ENCODE assay signal across 10 cellular contexts in genomic region chr12:47088021-47088944, GRCh38. TPM values are rescaled to one million over a fixed set of nuclear protein-coding genes. Genes with fewer than 3 reads are reported as not detected.
DNase-seq lines count a peak whose midpoint lies in the region; ATAC-seq and TF ChIP-seq lines count a peak whose summit lies in the region.
"Had no signal": no experiment of that assay in that cellular context is flagged by ENCODE, and none has a peak within 500 bp of the region (broad histone marks: within the 10 kb centered on the region; RNA-seq: fewer than 3 reads in every experiment).

No MANE protein-coding gene starts in this region.

- dilution Hi-C loops in mammary epithelial cell (cut with HindIII; ENCODE audit: low sequenced_read_pairs) = no loop called here

- DNase-seq in Caco-2 (peak; percentile 41 to 57), NCI-H1436 treated with DMSO at 0.1 percent for 48 hours (lab: John Stamatoyannopoulos, UW) (peak; percentile 73), mammary epithelial cell (peak; percentile 94), mesothelial cell of epicardium (ENCODE audit: low spot score in 2 of 2, unreplicated experiment in 2 of 2) (no peak), H7 (no peak)
- DNase-seq in activated CD4-positive, alpha-beta memory T cell treated with anti-CD3 and anti-CD28 coated beads for 36 hours = no peak
- DNase-seq: CD4-positive, CD25-positive, alpha-beta regulatory T cell; ovary had no signal

- no peaks in the 10 kb centered on the region for H3K9me3 ChIP-seq in Caco-2
- H3K9me3 ChIP-seq in mammary epithelial cell (replicated peaks; ENCODE audit: insufficient read depth, low read length) = peaks cover 12% of the 10 kb centered on the region
- H3K9me3 ChIP-seq: ovary had no signal

- H3K27ac Mint-ChIP-seq in Caco-2 (ENCODE audit: unreplicated experiment) (no peak overlapping the region), mesothelial cell of epicardium (peak overlapping the region; percentile 60)
- H3K27ac Mint-ChIP-seq in activated CD4-positive, alpha-beta memory T cell treated with anti-CD3 and anti-CD28 coated beads for 36 hours = no peak overlapping the region

- no TSS peak for BruUV-seq in Caco-2 (replicated peaks; lab: Mats Ljungman, UMichigan)
- TSS peak; percentile 45 for BruUV-seq in mammary epithelial cell (replicated peaks; lab: Mats Ljungman, UMichigan)

- ATAC-seq in HG02610 (IDR thresholded peaks at IDR 0.05; ENCODE audit: unreplicated experiment) (no peak), GM18909 (IDR thresholded peaks at IDR 0.05; ENCODE audit: poor library complexity, unreplicated experiment) (no peak)

- no peaks in the 10 kb centered on the region for H4K20me1 ChIP-seq in mammary epithelial cell (ENCODE audit: insufficient read depth, low read length)

- H3K9me3 Mint-ChIP-seq in Caco-2 (ENCODE audit: unreplicated experiment) (no peaks in the 10 kb centered on the region), mesothelial cell of epicardium (peaks cover 14% of the 10 kb centered on the region)
- peaks cover 10% of the 10 kb centered on the region for H3K9me3 Mint-ChIP-seq in activated CD4-positive, alpha-beta memory T cell treated with anti-CD3 and anti-CD28 coated beads for 36 hours

- no peak overlapping the region for H2AFZ ChIP-seq in mammary epithelial cell (ENCODE audit: low read depth, low read length)

- H3K4me1 Mint-ChIP-seq in Caco-2 (ENCODE audit: low read depth, unreplicated experiment) (peaks cover 5% of the 10 kb centered on the region), mesothelial cell of epicardium (peaks cover 40% of the 10 kb centered on the region)
- H3K4me1 Mint-ChIP-seq in activated CD4-positive, alpha-beta memory T cell treated with anti-CD3 and anti-CD28 coated beads for 36 hours (ENCODE audit: low read depth) = peaks cover 36% of the 10 kb centered on the region

- whole genome bisulfite sequencing in mammary epithelial cell (ENCODE audit: low coverage, missing lambda C conversion rate) = 3% methylated on average over 6 of the region's 7 CpGs

- peak overlapping the region; percentile 73 for H3K9ac ChIP-seq in mammary epithelial cell (ENCODE audit: insufficient read depth, low read length)

- H3K36me3 Mint-ChIP-seq in Caco-2 (ENCODE audit: insufficient read depth, unreplicated experiment) (no peaks in the 10 kb centered on the region), mesothelial cell of epicardium (no peaks in the 10 kb centered on the region)
- H3K36me3 Mint-ChIP-seq in activated CD4-positive, alpha-beta memory T cell treated with anti-CD3 and anti-CD28 coated beads for 36 hours = peaks cover 8% of the 10 kb centered on the region
- H3K36me3 Mint-ChIP-seq: CD4-positive, CD25-positive, alpha-beta regulatory T cell had no signal

- no peaks in the 10 kb centered on the region for H3K36me3 ChIP-seq in Caco-2 (ENCODE audit: control insufficient read depth, insufficient read depth, low read length)
- H3K36me3 ChIP-seq in mammary epithelial cell (ENCODE audit: insufficient read depth, low read length) = no peaks in the 10 kb centered on the region
- no peaks in the 10 kb centered on the region for H3K36me3 ChIP-seq in H7 (replicated peaks; ENCODE audit: control insufficient read depth, insufficient read depth, low read length)
- H3K36me3 ChIP-seq: ovary had no signal

- POLR2A ChIA-PET in Caco-2 (lab: Charles Lee) = no interaction called here
- POLR2A ChIA-PET in activated CD4-positive, alpha-beta memory T cell treated with anti-CD3 and anti-CD28 coated beads for 36 hours (lab: Charles Lee) = no interaction called here

- peaks cover 27% of the 10 kb centered on the region for H3K79me2 ChIP-seq in mammary epithelial cell (ENCODE audit: insufficient read depth, low read length)

- peak overlapping the region; percentile 68 for H3K4me2 ChIP-seq in mammary epithelial cell (ENCODE audit: insufficient read depth, low read depth, low read length)

- H3K4me1 ChIP-seq in Caco-2 = peaks cover 4% of the 10 kb centered on the region; the same call in 1 of the 2 replicates
- H3K4me1 ChIP-seq in mammary epithelial cell (ENCODE audit: insufficient read depth, low read length) = peaks cover 56% of the 10 kb centered on the region

- H3K27me3 ChIP-seq in Caco-2 (replicated peaks; ENCODE audit: control insufficient read depth, insufficient read depth, low read length) (no peaks in the 10 kb centered on the region), mammary epithelial cell (ENCODE audit: insufficient read depth, low read length) (no peaks in the 10 kb centered on the region), H7 (ENCODE audit: control insufficient read depth, insufficient read depth, low read length) (no peaks in the 10 kb centered on the region)
- H3K27me3 ChIP-seq: ovary had no signal

- in situ Hi-C loops in mammary epithelial cell (cut with MboI; ENCODE audit: low sequenced_read_pairs in 2 of 2) = loop anchor here in 1 of 2 donors (25.0 kb wide), 1 partner anchor 199 kb away; no protein-coding TSS in a partner anchor

- H3K4me3 Mint-ChIP-seq in Caco-2 (ENCODE audit: unreplicated experiment) = no peak overlapping the region
- no peak overlapping the region for H3K4me3 Mint-ChIP-seq in mesothelial cell of epicardium
- no peak overlapping the region for H3K4me3 Mint-ChIP-seq in activated CD4-positive, alpha-beta memory T cell treated with anti-CD3 and anti-CD28 coated beads for 36 hours
- H3K4me3 Mint-ChIP-seq: CD4-positive, CD25-positive, alpha-beta regulatory T cell had no signal

- intact Hi-C loops in Caco-2 (cut with micrococcal nuclease; ENCODE audit: unreplicated experiment) (loop anchor here (5.0 kb wide), 1 partner anchor 44 kb away; no protein-coding TSS in a partner anchor), mammary epithelial cell (cut with micrococcal nuclease) (loop anchor here (2.0 to 10.0 kb wide), 2 partner anchors 33 to 127 kb away; no protein-coding TSS in a partner anchor)
- intact Hi-C loops in activated CD4-positive, alpha-beta memory T cell treated with anti-CD3 and anti-CD28 coated beads for 36 hours (cut with micrococcal nuclease) = loop anchor here (10.0 kb wide), 2 partner anchors 727 to 873 kb away; partner anchors contain the start of gene HDAC7

- H3K27me3 Mint-ChIP-seq in Caco-2 (ENCODE audit: insufficient read depth, unreplicated experiment) (peaks cover 7% of the 10 kb centered on the region), mesothelial cell of epicardium (ENCODE audit: low read depth) (peaks cover 4% of the 10 kb centered on the region)
- no peaks in the 10 kb centered on the region for H3K27me3 Mint-ChIP-seq in activated CD4-positive, alpha-beta memory T cell treated with anti-CD3 and anti-CD28 coated beads for 36 hours
- H3K27me3 Mint-ChIP-seq: CD4-positive, CD25-positive, alpha-beta regulatory T cell had no signal

- H3K4me3 ChIP-seq in Caco-2 (ENCODE audit: low read depth, low read length) = no peak overlapping the region
- peak overlapping the region in 1 of 3 experiments; percentile 0 for H3K4me3 ChIP-seq in mammary epithelial cell (replicated peaks in 1 of 3; ENCODE audit: insufficient read depth in 1 of 3, low read depth in 2 of 3, low read length in 3 of 3)
- H3K4me3 ChIP-seq in H7 (ENCODE audit: insufficient read depth, low read depth, low read length) = no peak overlapping the region
- H3K4me3 ChIP-seq: ovary had no signal

- TF ChIP-seq CTCF in Caco-2 (IDR thresholded peaks at IDR 0.05; ENCODE audit: insufficient read depth in 1 of 2, low read depth in 1 of 2, low read length in 1 of 2, severe bottlenecking in 1 of 2, unreplicated experiment in 1 of 2) = no peak
- no peak for TF ChIP-seq CTCF in mammary epithelial cell (conservative IDR thresholded peaks at IDR 0.05 in 1 of 2, IDR thresholded peaks at IDR 0.05 in 1 of 2; ENCODE audit: extremely low read depth in 1 of 2, insufficient read depth in 1 of 2, low read depth in 1 of 2, low read length in 2 of 2)
- no peak for TF ChIP-seq CTCF in mesothelial cell of epicardium (IDR thresholded peaks at IDR 0.05; ENCODE audit: unreplicated experiment)

- H3K27ac ChIP-seq in mammary epithelial cell (ENCODE audit: insufficient read depth, low read depth, low read length) = peak overlapping the region; percentile 100
- H3K27ac ChIP-seq: ovary had no signal

- CTCF ChIA-PET in Caco-2 (lab: Charles Lee) (no interaction called here), mammary epithelial cell (lab: Charles Lee; ENCODE audit: low non-redundant PET) (interaction anchor here (0.6 kb wide), 1 partner anchor 124 kb away, joined by 3 read pairs; no protein-coding TSS in a partner anchor)
- CTCF ChIA-PET in activated CD4-positive, alpha-beta memory T cell treated with anti-CD3 and anti-CD28 coated beads for 36 hours (lab: Charles Lee) = no interaction called here

RNA-seq across cellular contexts. Expression of gene AMIGO2, which starts 8.5 kb away (rescaled TPM):
- 1.6 and 1.9 TPM in 2 replicates for total RNA-seq in Caco-2 (2022)
- total RNA-seq in mammary epithelial cell = 100 to 1,000 TPM in 1 of 2 donors, 10 to 100 TPM in 1; 96.1 to 241 TPM
- 48.8 TPM for polyA plus RNA-seq in mammary epithelial cell
- polyA minus RNA-seq in mammary epithelial cell = 39.9 TPM
- 7.5 to 8.5 TPM (median 7.9 TPM) in 3 replicates for total RNA-seq in mesothelial cell of epicardium
- total RNA-seq in H7 (2014; rRNA removed; shearing (Covaris generic)) = 10.3 and 15.3 TPM in 2 replicates
- total RNA-seq in activated CD4-positive, alpha-beta memory T cell treated with anti-CD3 and anti-CD28 coated beads for 36 hours = 10 to 100 TPM; 12.4 to 13.6 TPM

RNA-seq across cellular contexts. Expression of gene PCED1B, which starts 8.9 kb away (rescaled TPM):
- total RNA-seq in Caco-2 (2022) (7.0 and 7.8 TPM in 2 replicates), mammary epithelial cell (10 to 100 TPM in 1 of 2 donors, 1 to 10 TPM in 1; 2.3 to 10.3 TPM), mesothelial cell of epicardium (2.8 to 4.8 TPM (median 3.1 TPM) in 3 replicates)
- 3.3 TPM for polyA plus RNA-seq in mammary epithelial cell
- 0.67 TPM for polyA minus RNA-seq in mammary epithelial cell
- total RNA-seq in H7 (2014; rRNA removed; shearing (Covaris generic)) = 4.8 and 5.8 TPM in 2 replicates
- total RNA-seq in activated CD4-positive, alpha-beta memory T cell treated with anti-CD3 and anti-CD28 coated beads for 36 hours = 100 to 1,000 TPM; 133 to 136 TPM

Comparison
In these comparisons a context has a peak if more than half of its experiments do, and no peak if none do; other contexts are left out.
1. DNase-seq: peak in Caco-2 (2 of 2), NCI-H1436 treated with DMSO at 0.1 percent for 48 hours (single experiment) and mammary epithelial cell (single experiment); none in mesothelial cell of epicardium (0 of 2), H7 (single experiment) and activated CD4-positive, alpha-beta memory T cell treated with anti-CD3 and anti-CD28 coated beads for 36 hours (single experiment).
2. RNA of gene PCED1B, which starts 8.9 kb away (total RNA-seq): 133 to 136 TPM in activated CD4-positive, alpha-beta memory T cell treated with anti-CD3 and anti-CD28 coated beads for 36 hours; 2.3 to 10.3 TPM in mammary epithelial cell, 7.0 to 7.8 TPM in Caco-2, 4.8 to 5.8 TPM in H7 and 2.8 to 4.8 TPM in mesothelial cell of epicardium; every median in the first group is over 10 times any median in the second.